ENCODE assay signal across 9 cellular contexts in the genomic region with DNA sequence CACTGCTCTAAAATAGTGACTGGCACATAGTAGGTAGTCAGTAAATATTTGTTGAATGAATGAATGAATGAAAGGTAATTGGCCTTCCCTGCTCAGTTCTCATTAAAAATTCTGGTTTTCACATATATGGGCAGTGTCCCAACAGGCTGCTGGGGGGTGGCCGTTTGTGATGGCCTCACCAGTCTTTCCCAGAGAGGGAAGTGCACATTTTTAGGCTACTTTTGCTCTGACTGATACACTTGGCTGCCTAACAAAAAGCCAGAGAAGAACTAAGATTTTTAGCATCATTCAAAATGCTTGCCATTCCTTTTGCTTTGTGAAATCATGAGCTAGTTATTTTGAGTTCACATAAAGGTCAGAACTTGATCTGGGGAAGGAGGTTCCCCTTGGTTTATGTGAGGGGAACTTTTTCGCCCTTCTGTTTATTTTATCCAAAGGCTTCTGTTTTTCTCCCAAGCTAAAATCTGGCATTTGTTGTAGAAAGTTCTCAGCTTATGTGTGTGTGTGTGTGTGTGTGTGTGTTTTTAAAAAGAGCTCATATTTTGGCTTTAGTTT.
DNase-seq lines count a peak whose midpoint lies in the region; ATAC-seq and TF ChIP-seq lines count a peak whose summit lies in the region.
"Had no signal": no experiment of that assay in that cellular context is flagged by ENCODE, and none has a peak within 500 bp of the region (broad histone marks: within the 10 kb centered on the region; RNA-seq: fewer than 3 reads in every experiment).

No MANE protein-coding gene starts in this region.

- no peak for ATAC-seq in activated naive CD4-positive, alpha-beta T cell treated with anti-CD3 and anti-CD28 coated beads, Interleukin-2, amount 50 U/mL, for 72 hours
- ATAC-seq in mucosa of descending colon, result peak; percentile 48
- no peak for ATAC-seq in HG02884 (IDR thresholded peaks at IDR 0.05; ENCODE audit: unreplicated experiment)

- H3K4me1 ChIP-seq in mucosa of descending colon (ENCODE audit: low read depth) (peaks cover 5% of the 10 kb centered on the region), vagina (peaks cover 10% of the 10 kb centered on the region)

- peak overlapping the region; percentile 79 for H3K27ac ChIP-seq in vagina
- H3K27ac ChIP-seq: parathyroid adenoma had no signal

- no peaks in the 10 kb centered on the region for H3K27me3 Mint-ChIP-seq in activated naive CD4-positive, alpha-beta T cell treated with anti-CD3 and anti-CD28 coated beads, Interleukin-2, amount 10 ng/mL, durations not matched to agents 7 days and 5 days
- H3K27me3 Mint-ChIP-seq in glutamatergic neuron (ENCODE audit: unreplicated experiment), result peaks cover 2% of the 10 kb centered on the region

- no peak for DNase-seq in activated naive CD4-positive, alpha-beta T cell treated with anti-CD3 and anti-CD28 coated beads, Interleukin-2, amount 10 ng/mL, durations not matched to agents 7 days and 5 days
- no peak for DNase-seq in activated naive CD4-positive, alpha-beta T cell treated with anti-CD3 and anti-CD28 coated beads, Interleukin-2, amount 50 U/mL, for 72 hours (ENCODE audit: low spot score in 2 of 2)
- DNase-seq in cardiac fibroblast (ENCODE audit: low read depth in 2 of 2) (peak; percentile 95 to 96), mucosa of descending colon (peak in 1 of 3 donors; percentile 22), vagina (ENCODE audit: extremely low spot score in 2 of 2) (no peak), glutamatergic neuron (no peak), NCI-H2196 treated with DMSO at 0.1 percent for 48 hours (lab: John Stamatoyannopoulos, UW; ENCODE audit: unreplicated experiment) (no peak)

- H3K4me3 ChIP-seq in cardiac fibroblast (replicated peaks in 1 of 2; ENCODE audit: low read depth in 2 of 2, low read length in 2 of 2) (no peak overlapping the region), mucosa of descending colon (no peak overlapping the region), vagina (no peak overlapping the region)

- TF ChIP-seq CTCF in cardiac fibroblast (IDR thresholded peaks at IDR 0.05; ENCODE audit: low read depth, low read length), result no peak
- TF ChIP-seq CTCF in mucosa of descending colon (IDR thresholded peaks at IDR 0.05), result no peak
- TF ChIP-seq CTCF in vagina (IDR thresholded peaks at IDR 0.05), result no peak
- TF ChIP-seq CTCF in glutamatergic neuron (IDR thresholded peaks at IDR 0.05; ENCODE audit: partially characterized antibody, unreplicated experiment), result no peak

- no peaks in the 10 kb centered on the region for H3K9me3 ChIP-seq in mucosa of descending colon
- H3K9me3 ChIP-seq in vagina, result no peaks in the 10 kb centered on the region

- H3K36me3 Mint-ChIP-seq in activated naive CD4-positive, alpha-beta T cell treated with anti-CD3 and anti-CD28 coated beads, Interleukin-2, amount 10 ng/mL, durations not matched to agents 7 days and 5 days, result peaks cover 52% of the 10 kb centered on the region
- H3K36me3 Mint-ChIP-seq in activated naive CD4-positive, alpha-beta T cell treated with anti-CD3 and anti-CD28 coated beads, Interleukin-2, amount 50 U/mL, for 72 hours, result peaks cover 0 to 12% of the 10 kb centered on the region in 2 donors
- no peaks in the 10 kb centered on the region for H3K36me3 Mint-ChIP-seq in glutamatergic neuron (ENCODE audit: unreplicated experiment)

- H3K4me1 Mint-ChIP-seq in activated naive CD4-positive, alpha-beta T cell treated with anti-CD3 and anti-CD28 coated beads, Interleukin-2, amount 10 ng/mL, durations not matched to agents 7 days and 5 days, result peaks cover 82% of the 10 kb centered on the region
- H3K4me1 Mint-ChIP-seq in glutamatergic neuron (ENCODE audit: low read depth, unreplicated experiment), result no peaks in the 10 kb centered on the region

- no peak for TF ChIP-seq POLR2A in vagina (IDR thresholded peaks at IDR 0.05)

- intact Hi-C loops in mucosa of descending colon (cut with DNase I, micrococcal nuclease), result no loop called here
- intact Hi-C loops in vagina (cut with DNase I), result no loop called here

- H3K4me3 Mint-ChIP-seq in activated naive CD4-positive, alpha-beta T cell treated with anti-CD3 and anti-CD28 coated beads, Interleukin-2, amount 10 ng/mL, durations not matched to agents 7 days and 5 days, result no peak overlapping the region
- H3K4me3 Mint-ChIP-seq in glutamatergic neuron (ENCODE audit: unreplicated experiment), result no peak overlapping the region

- CTCF ChIA-PET in activated naive CD4-positive, alpha-beta T cell treated with anti-CD3 and anti-CD28 coated beads, Interleukin-2, amount 10 ng/mL, durations not matched to agents 7 days and 5 days (lab: Charles Lee), result interaction anchor here (0.7 to 1.0 kb wide), 3 partner anchors 57 to 99 kb away, joined by 3 read pairs; no protein-coding TSS in a partner anchor

- H3K36me3 ChIP-seq in mucosa of descending colon (ENCODE audit: low read depth), result no peaks in the 10 kb centered on the region
- no peaks in the 10 kb centered on the region for H3K36me3 ChIP-seq in vagina

- peak overlapping the region; percentile 84 for H3K27ac Mint-ChIP-seq in activated naive CD4-positive, alpha-beta T cell treated with anti-CD3 and anti-CD28 coated beads, Interleukin-2, amount 10 ng/mL, durations not matched to agents 7 days and 5 days
- H3K27ac Mint-ChIP-seq in activated naive CD4-positive, alpha-beta T cell treated with anti-CD3 and anti-CD28 coated beads, Interleukin-2, amount 50 U/mL, for 72 hours, result peak overlapping the region in 1 of 2 donors; percentile 69
- no peak overlapping the region for H3K27ac Mint-ChIP-seq in glutamatergic neuron (ENCODE audit: unreplicated experiment)

- no peaks in the 10 kb centered on the region for H3K27me3 ChIP-seq in vagina

- H3K9me3 Mint-ChIP-seq in activated naive CD4-positive, alpha-beta T cell treated with anti-CD3 and anti-CD28 coated beads, Interleukin-2, amount 10 ng/mL, durations not matched to agents 7 days and 5 days, result no peaks in the 10 kb centered on the region
- no peaks in the 10 kb centered on the region for H3K9me3 Mint-ChIP-seq in activated naive CD4-positive, alpha-beta T cell treated with anti-CD3 and anti-CD28 coated beads, Interleukin-2, amount 50 U/mL, for 72 hours
- H3K9me3 Mint-ChIP-seq in glutamatergic neuron (ENCODE audit: unreplicated experiment), result peaks cover under 1% of the 10 kb centered on the region

Comparison
In these comparisons a context has a peak if more than half of its experiments do, and no peak if none do; other contexts are left out.
1. DNase-seq: peak in cardiac fibroblast (2 of 2); none in activated naive CD4-positive, alpha-beta T cell treated with anti-CD3 and anti-CD28 coated beads, Interleukin-2, amount 10 ng/mL, durations not matched to agents 7 days and 5 days (single experiment), activated naive CD4-positive, alpha-beta T cell treated with anti-CD3 and anti-CD28 coated beads, Interleukin-2, amount 50 U/mL, for 72 hours (0 of 2), vagina (0 of 2), glutamatergic neuron (single experiment) and NCI-H2196 treated with DMSO at 0.1 percent for 48 hours (single experiment).